ENCODE assay signal across 7 cellular contexts in genomic region chr3:59366218-59366617, GRCh38.
"Had no signal": no experiment of that assay in that cellular context is flagged by ENCODE, and none has a peak within 500 bp of the region (broad histone marks: within the 10 kb centered on the region; RNA-seq: fewer than 3 reads in every experiment).

No MANE protein-coding gene starts in this region.

- H3K27ac ChIP-seq: HL-60 had no signal

- H3K4me3 Mint-ChIP-seq: IgD-negative memory B cell had no signal

- H3K36me3 Mint-ChIP-seq: IgD-negative memory B cell had no signal

- H3K9me3 Mint-ChIP-seq: IgD-negative memory B cell had no signal

- ATAC-seq: HepG2, K562 had no signal

- H3K27ac Mint-ChIP-seq: IgD-negative memory B cell had no signal

- H3K27me3 Mint-ChIP-seq: IgD-negative memory B cell had no signal

- DNase-seq: IMR-90, KBM-7, KG1 had no signal

- H3K4me3 ChIP-seq: K562 had no signal
